Comparison of ENCODE assay signal across 8 cellular contexts in the genomic region with DNA sequence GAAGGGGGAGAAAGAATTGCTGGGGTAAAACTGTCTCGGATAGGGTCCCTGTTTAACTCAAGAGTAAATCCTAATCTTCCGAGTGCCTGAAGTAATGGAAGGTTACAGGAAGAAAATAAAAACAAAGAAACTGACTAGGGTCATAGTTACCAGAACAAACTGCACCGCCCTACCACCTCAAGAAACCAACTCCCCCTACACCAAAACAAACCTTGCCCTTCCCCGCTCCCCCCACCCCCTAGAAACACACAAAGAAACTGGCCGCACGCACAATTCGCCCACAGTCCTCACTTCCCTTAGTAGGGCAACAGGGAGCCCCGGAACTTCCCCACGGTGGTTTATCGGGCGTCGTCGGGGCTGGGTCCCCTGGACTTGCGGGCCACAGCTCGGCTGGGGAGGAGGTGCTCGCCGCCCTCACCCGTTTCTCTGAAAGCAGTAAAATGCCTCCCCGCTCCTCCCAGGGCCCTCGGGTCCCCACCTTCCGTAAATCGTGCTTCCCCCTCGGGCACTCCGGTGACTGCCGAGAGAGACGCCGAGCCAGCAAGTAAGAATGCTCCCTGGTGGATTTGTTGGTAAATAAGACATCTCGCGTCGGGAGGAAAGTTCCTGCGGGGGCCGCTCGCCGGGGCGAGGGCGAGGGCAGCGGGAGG.
DNase-seq lines count a peak whose midpoint lies in the region; ATAC-seq and FAIRE-seq lines count a peak whose summit lies in the region.

No MANE protein-coding gene starts in this region.

- H3K27ac Mint-ChIP-seq in activated naive CD4-positive, alpha-beta T cell treated with anti-CD3 and anti-CD28 coated beads, Interleukin-2, amount 10 ng/mL, durations not matched to agents 7 days and 5 days, result peak overlapping the region; percentile 99

- H3K9me3 Mint-ChIP-seq in activated naive CD4-positive, alpha-beta T cell treated with anti-CD3 and anti-CD28 coated beads, Interleukin-2, amount 10 ng/mL, durations not matched to agents 7 days and 5 days, result no peaks in the 10 kb centered on the region

- no peak for FAIRE-seq in RCC 7860 (lab: Jason Lieb, UNC)

- CTCF ChIA-PET in activated naive CD4-positive, alpha-beta T cell treated with anti-CD3 and anti-CD28 coated beads, Interleukin-2, amount 10 ng/mL, durations not matched to agents 7 days and 5 days (lab: Charles Lee), result interaction anchor here (0.9 to 1.5 kb wide), 2 partner anchors 12 to 51 kb away, joined by 3 to 8 read pairs; no protein-coding TSS in a partner anchor

- peak; percentile 17 for ATAC-seq in GM18517 (IDR thresholded peaks at IDR 0.05; ENCODE audit: unreplicated experiment)
- peak; percentile 12 for ATAC-seq in HG03095 (IDR thresholded peaks at IDR 0.05; ENCODE audit: unreplicated experiment)
- ATAC-seq in HG03571 (IDR thresholded peaks at IDR 0.05; ENCODE audit: unreplicated experiment), result no peak

- peaks cover 52% of the 10 kb centered on the region for H3K4me1 Mint-ChIP-seq in activated naive CD4-positive, alpha-beta T cell treated with anti-CD3 and anti-CD28 coated beads, Interleukin-2, amount 10 ng/mL, durations not matched to agents 7 days and 5 days

- H3K27me3 Mint-ChIP-seq in activated naive CD4-positive, alpha-beta T cell treated with anti-CD3 and anti-CD28 coated beads, Interleukin-2, amount 10 ng/mL, durations not matched to agents 7 days and 5 days, result peaks cover 20% of the 10 kb centered on the region

- peak overlapping the region; percentile 99 for H3K4me3 Mint-ChIP-seq in activated naive CD4-positive, alpha-beta T cell treated with anti-CD3 and anti-CD28 coated beads, Interleukin-2, amount 10 ng/mL, durations not matched to agents 7 days and 5 days

- peaks cover 17% of the 10 kb centered on the region for H3K36me3 Mint-ChIP-seq in activated naive CD4-positive, alpha-beta T cell treated with anti-CD3 and anti-CD28 coated beads, Interleukin-2, amount 10 ng/mL, durations not matched to agents 7 days and 5 days

- DNase-seq in 8988T (peak; percentile 35), RCC 7860 (ENCODE audit: low spot score) (peak; percentile 23), hepatic stellate cell (ENCODE audit: low spot score) (peak; percentile 21)
- DNase-seq in activated naive CD4-positive, alpha-beta T cell treated with anti-CD3 and anti-CD28 coated beads, Interleukin-2, amount 10 ng/mL, durations not matched to agents 7 days and 5 days, result peak; percentile 73
- DNase-seq in stimulated activated CD4-positive, alpha-beta T cell treated with anti-CD3 and anti-CD28 coated beads, Interleukin-12 subunit alpha, Interleukin-12 subunit beta, amount 100 ng/mL, for 24 hours (ENCODE audit: low read depth in 2 of 2), result peak; percentile 29 to 44

Comparison
In these comparisons a context has a peak if more than half of its experiments do, and no peak if none do; other contexts are left out.
1. DNase-seq: peak in every context shown above with its lines; median percentile 73 in activated naive CD4-positive, alpha-beta T cell treated with anti-CD3 and anti-CD28 coated beads, Interleukin-2, amount 10 ng/mL, durations not matched to agents 7 days and 5 days; 36 in stimulated activated CD4-positive, alpha-beta T cell treated with anti-CD3 and anti-CD28 coated beads, Interleukin-12 subunit alpha, Interleukin-12 subunit beta, amount 100 ng/mL, for 24 hours; 35 in 8988T; 23 in RCC 7860; 21 in hepatic stellate cell.